In genomic region chr1:94999456-95000131, GRCh38 we compare ENCODE assay signal across 15 cellular contexts.
DNase-seq lines count a peak whose midpoint lies in the region; ATAC-seq and TF ChIP-seq lines count a peak whose summit lies in the region.
"Had no signal": no experiment of that assay in that cellular context is flagged by ENCODE, and none has a peak within 500 bp of the region (broad histone marks: within the 10 kb centered on the region; RNA-seq: fewer than 3 reads in every experiment).

No MANE protein-coding gene starts in this region.

- peak in 3 of 5 donors; percentile 37 to 48 (median 39) for DNase-seq in heart left ventricle
- DNase-seq in Right ventricle myocardium inferior (ENCODE audit: missing footprints): no peak
- DNase-seq in central memory CD8-positive, alpha-beta T cell (ENCODE audit: low spot score in 2 of 2): no peak
- no peak for DNase-seq in mesothelial cell of epicardium (ENCODE audit: low spot score in 2 of 2, unreplicated experiment in 2 of 2)
- DNase-seq: 8988T, AML-193, DMS53, H7, IMR-90, KBM-7 had no signal

- peak overlapping the region; percentile 22 for H3K27ac Mint-ChIP-seq in central memory CD8-positive, alpha-beta T cell (ENCODE audit: low read depth)
- peak overlapping the region; percentile 85 for H3K27ac Mint-ChIP-seq in mesothelial cell of epicardium
- H3K27ac Mint-ChIP-seq: GM23338 had no signal

- no peak for TF ChIP-seq CTCF in heart left ventricle (IDR thresholded peaks at IDR 0.05)
- no peak for TF ChIP-seq CTCF in mesothelial cell of epicardium (IDR thresholded peaks at IDR 0.05; ENCODE audit: unreplicated experiment)

- no peak overlapping the region for H3K4me3 ChIP-seq in heart left ventricle
- H3K4me3 ChIP-seq: BLaER1, GM23338 had no signal

- no peaks in the 10 kb centered on the region for H3K27me3 Mint-ChIP-seq in central memory CD8-positive, alpha-beta T cell
- no peaks in the 10 kb centered on the region for H3K27me3 Mint-ChIP-seq in mesothelial cell of epicardium (ENCODE audit: low read depth)

- no peaks in the 10 kb centered on the region for H3K36me3 Mint-ChIP-seq in central memory CD8-positive, alpha-beta T cell (ENCODE audit: insufficient read depth)
- no peaks in the 10 kb centered on the region for H3K36me3 Mint-ChIP-seq in mesothelial cell of epicardium

- H3K27me3 ChIP-seq in heart left ventricle: no peaks in the 10 kb centered on the region
- H3K27me3 ChIP-seq: BLaER1 had no signal

- no peak overlapping the region for H3K4me3 Mint-ChIP-seq in central memory CD8-positive, alpha-beta T cell
- no peak overlapping the region for H3K4me3 Mint-ChIP-seq in mesothelial cell of epicardium
- H3K4me3 Mint-ChIP-seq: GM23338 had no signal

- ATAC-seq in heart left ventricle (peak in 2 of 4 donors; percentile 39 to 59), Right ventricle myocardium inferior (no peak), HG03571 (IDR thresholded peaks at IDR 0.05; ENCODE audit: unreplicated experiment) (no peak), HG03108 (IDR thresholded peaks at IDR 0.05; ENCODE audit: unreplicated experiment) (no peak), HG02840 (IDR thresholded peaks at IDR 0.05; ENCODE audit: low FRiP score, unreplicated experiment) (no peak)
- no peak for ATAC-seq in central memory CD8-positive, alpha-beta T cell (replicated peaks; ENCODE audit: extremely low read depth, poor library complexity, severe bottlenecking)
- ATAC-seq: GM23338 had no signal

- no peaks in the 10 kb centered on the region for H3K4me1 Mint-ChIP-seq in central memory CD8-positive, alpha-beta T cell
- peaks cover 48% of the 10 kb centered on the region for H3K4me1 Mint-ChIP-seq in mesothelial cell of epicardium

- intact Hi-C loops in heart left ventricle (cut with DNase I) (no loop called here), Right ventricle myocardium inferior (cut with DNase I) (no loop called here)

- WGBS in heart left ventricle, 4 donors: 67 to 76% (median 72%) methylated on average over 4 of the region's 4 CpGs

- no peaks in the 10 kb centered on the region for H3K36me3 ChIP-seq in heart left ventricle
- H3K36me3 ChIP-seq: BLaER1 had no signal

- H3K4me1 ChIP-seq in heart left ventricle: peaks cover 0 to 39% (median 18%) of the 10 kb centered on the region in 12 donors
- H3K4me1 ChIP-seq: BLaER1 had no signal

- H3K9me3 Mint-ChIP-seq in central memory CD8-positive, alpha-beta T cell: no peaks in the 10 kb centered on the region
- H3K9me3 Mint-ChIP-seq in mesothelial cell of epicardium: no peaks in the 10 kb centered on the region
- H3K9me3 Mint-ChIP-seq: GM23338 had no signal

- TF ChIP-seq POLR2A in heart left ventricle (IDR thresholded peaks at IDR 0.05): no peak

- H3K9me3 ChIP-seq in heart left ventricle: no peaks in the 10 kb centered on the region
- H3K9me3 ChIP-seq: BLaER1 had no signal

- H3K27ac ChIP-seq in heart left ventricle: peak overlapping the region in 6 of 12 donors; percentile 16 to 71 (median 59)
- H3K27ac ChIP-seq: BLaER1 had no signal

Comparison
In these comparisons a context has a peak if more than half of its experiments do, and no peak if none do; other contexts are left out.
1. DNase-seq: peak in heart left ventricle (3 of 5); none in Right ventricle myocardium inferior (single experiment), central memory CD8-positive, alpha-beta T cell (0 of 2) and mesothelial cell of epicardium (0 of 2).